In genomic region chr17:73694491-73694890, GRCh38 we compare ENCODE assay signal across 22 cellular contexts. TPM values are rescaled to one million over a fixed set of nuclear protein-coding genes. Genes with fewer than 3 reads are reported as not detected.
"Had no signal": no experiment of that assay in that cellular context is flagged by ENCODE, and none has a peak within 500 bp of the region (broad histone marks: within the 10 kb centered on the region; RNA-seq: fewer than 3 reads in every experiment).

No MANE protein-coding gene starts in this region.

- H3K27ac Mint-ChIP-seq: dendritic cell treated with granulocyte-macrophage colony-stimulating factor and Interleukin-4, amounts not matched to agents 40 ng/mL and 50 ng/mL, for 4 days; effector memory CD8-positive, alpha-beta T cell; mesothelial cell of epicardium; naive B cell had no signal

- H3K4me1 ChIP-seq: colonic mucosa, esophagus muscularis mucosa, foreskin keratinocyte, gastroesophageal sphincter, heart right ventricle, lower lobe of right lung had no signal

- DNase-seq: colonic mucosa; cortex of kidney; effector CD8-positive, alpha-beta T cell; effector memory CD8-positive, alpha-beta T cell; foreskin keratinocyte; heart right ventricle; hippocampal formation; left cardiac atrium; left lung; left ventricle myocardium superior; lower lobe of right lung; mesenchymal stem cell; mucosa of descending colon; naive B cell had no signal

- H3K27me3 ChIP-seq: colonic mucosa, foreskin keratinocyte, left lung had no signal

- H3K27ac ChIP-seq: colonic mucosa, esophagus muscularis mucosa, foreskin keratinocyte, gastroesophageal sphincter, heart right ventricle, left lung, lower lobe of right lung had no signal

- H3K36me3 Mint-ChIP-seq: mesothelial cell of epicardium, naive B cell had no signal

- H3K4me3 ChIP-seq: colonic mucosa, esophagus muscularis mucosa, gastroesophageal sphincter, heart right ventricle, left lung, lower lobe of right lung, mucosa of descending colon had no signal

- H3K36me3 ChIP-seq: colonic mucosa, esophagus muscularis mucosa, gastroesophageal sphincter, heart right ventricle, left lung, lower lobe of right lung had no signal

- H3K4me3 Mint-ChIP-seq: dendritic cell treated with granulocyte-macrophage colony-stimulating factor and Interleukin-4, amounts not matched to agents 40 ng/mL and 50 ng/mL, for 4 days; effector memory CD8-positive, alpha-beta T cell; mesothelial cell of epicardium had no signal

- H3K9me3 ChIP-seq: colonic mucosa, esophagus muscularis mucosa, heart right ventricle, left lung, lower lobe of right lung, mucosa of descending colon had no signal

RNA-seq across cellular contexts. Expression of gene SDK2, which starts 50.2 kb away (rescaled TPM):
- total RNA-seq: dermis microvascular lymphatic vessel endothelial cell, endothelial cell of umbilical vein, lung microvascular endothelial cell, myocyte had no signal
- polyA plus RNA-seq: endothelial cell of umbilical vein had no signal
